ENCODE assay signal across 1 cellular context in the genomic region with DNA sequence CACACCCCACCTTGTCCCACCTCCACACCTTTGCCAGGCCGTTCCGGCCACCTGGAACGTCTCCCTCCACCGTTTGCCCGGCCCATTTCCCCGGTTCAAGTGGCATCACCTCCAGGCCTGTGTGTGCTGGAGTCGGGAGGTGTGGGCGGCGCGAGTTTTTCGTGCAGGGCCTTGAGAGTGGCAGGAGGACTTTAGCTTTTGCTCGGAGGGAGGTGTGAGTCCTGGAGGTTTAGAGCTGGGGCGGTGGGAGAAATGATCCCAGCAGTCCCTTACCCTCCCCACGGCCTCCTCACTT.
A peak's percentile ranks its signal among the peaks of the same experiment; 100 is the strongest.
TF ChIP-seq lines count a peak whose summit lies in the region.

No MANE protein-coding gene starts in this region.

TF ChIP-seq in HEK293, 187 proteins besides CTCF, POLR2A, EP300 and RAD21:
- TF ChIP-seq SP7 (tag by site-specific recombination; IDR thresholded peaks at IDR 0.05) (no peak), ZNF239 (tag by site-specific recombination; IDR thresholded peaks at IDR 0.05) (no peak), SCRT1 (tag by site-specific recombination; IDR thresholded peaks at IDR 0.05; ENCODE audit: borderline replicate concordance) (no peak), ZNF658 (tag by site-specific recombination; IDR thresholded peaks at IDR 0.05) (no peak), EGR2 (tag by site-specific recombination; IDR thresholded peaks at IDR 0.05; ENCODE audit: low read depth) (no peak; the same call in 1 of the 2 replicates), ZNF549 (tag by site-specific recombination; IDR thresholded peaks at IDR 0.05) (no peak), ZNF791 (tag by site-specific recombination; IDR thresholded peaks at IDR 0.05) (no peak), ZFHX2 (tag by site-specific recombination; conservative IDR thresholded peaks at IDR 0.05) (peak; percentile 46; the same call in 1 of the 2 replicates), ZNF768 (tag by site-specific recombination; IDR thresholded peaks at IDR 0.05) (no peak), ZNF473 (tag by site-specific recombination; IDR thresholded peaks at IDR 0.05) (no peak), ZNF792 (tag by site-specific recombination; IDR thresholded peaks at IDR 0.05) (no peak), OVOL3 (tag by site-specific recombination; IDR thresholded peaks at IDR 0.05) (no peak), ZNF600 (tag by site-specific recombination; IDR thresholded peaks at IDR 0.05) (peak; percentile 67; the same call in 1 of the 2 replicates), ZNF350 (tag by site-specific recombination; IDR thresholded peaks at IDR 0.05) (no peak), ZNF341 (tag by site-specific recombination; IDR thresholded peaks at IDR 0.05; ENCODE audit: low read depth) (peak; percentile 94), ZNF558 (tag by site-specific recombination; IDR thresholded peaks at IDR 0.05) (no peak)
